Comparison of ENCODE assay signal across 8 cellular contexts in the genomic region with DNA sequence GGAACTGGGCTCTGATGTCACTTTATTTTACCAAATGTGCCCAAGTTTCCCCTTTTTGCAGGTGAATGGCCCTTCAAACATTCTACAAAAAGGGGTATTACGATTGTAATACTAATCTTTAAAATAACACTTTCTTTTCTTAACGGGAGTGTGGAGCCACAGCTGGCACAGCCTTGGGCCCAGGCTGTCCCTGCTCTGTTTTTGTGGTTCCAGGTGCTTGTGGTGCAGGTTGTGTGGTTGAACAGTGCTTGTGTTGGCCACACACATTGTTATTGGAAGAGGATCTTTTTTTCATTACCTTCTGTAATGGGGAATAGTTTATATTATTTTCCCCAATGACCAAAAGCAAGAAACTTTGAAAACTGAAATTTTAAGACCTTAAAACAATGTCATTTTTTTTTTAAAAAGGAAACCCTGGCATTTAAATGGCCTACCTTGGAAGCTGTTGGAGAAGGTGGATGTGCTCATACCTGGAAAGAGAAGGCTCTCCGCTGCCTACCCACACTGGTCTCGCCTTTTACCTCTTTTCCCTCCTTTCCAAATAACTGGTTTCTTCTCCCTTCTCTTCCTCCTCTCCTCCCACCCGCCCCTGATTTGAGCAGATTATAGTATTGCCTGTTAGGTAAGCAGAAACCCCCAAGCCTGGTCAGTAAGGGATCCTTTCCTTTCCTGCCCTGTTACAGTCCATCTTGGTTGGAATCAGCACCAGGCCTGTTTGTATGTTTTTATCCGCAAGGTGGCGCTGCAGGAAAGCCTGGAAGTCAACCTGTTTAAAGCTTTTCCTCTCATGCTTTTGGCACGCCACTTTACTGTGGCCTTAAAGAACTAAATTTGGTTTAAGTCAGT. TPM values are rescaled to one million over a fixed set of nuclear protein-coding genes. Genes with fewer than 3 reads are reported as not detected.
DNase-seq lines count a peak whose midpoint lies in the region; ATAC-seq and TF ChIP-seq lines count a peak whose summit lies in the region.

No MANE protein-coding gene starts in this region.

- CTCF ChIA-PET in activated CD4-positive, alpha-beta memory T cell treated with anti-CD3 and anti-CD28 coated beads for 36 hours (lab: Charles Lee), result interaction anchor here (0.7 to 5.0 kb wide), 45 partner anchors 9 to 704 kb away, joined by 3 to 141 read pairs (median 4); partner anchors contain the start of gene RPL34

- no peaks in the 10 kb centered on the region for H3K9me3 Mint-ChIP-seq in activated CD4-positive, alpha-beta memory T cell treated with anti-CD3 and anti-CD28 coated beads for 36 hours

- ATAC-seq in GM18868 (IDR thresholded peaks at IDR 0.05; ENCODE audit: unreplicated experiment) (peak; percentile 95), HG03280 (IDR thresholded peaks at IDR 0.05; ENCODE audit: unreplicated experiment) (peak; percentile 79)

- peaks cover 32% of the 10 kb centered on the region for H3K36me3 Mint-ChIP-seq in activated CD4-positive, alpha-beta memory T cell treated with anti-CD3 and anti-CD28 coated beads for 36 hours

- POLR2A ChIA-PET in activated CD4-positive, alpha-beta memory T cell treated with anti-CD3 and anti-CD28 coated beads for 36 hours (lab: Charles Lee), result interaction anchor here (0.6 to 0.7 kb wide), 3 partner anchors 79 to 554 kb away, joined by 3 to 4 read pairs (median 3); no protein-coding TSS in a partner anchor

- H3K4me3 Mint-ChIP-seq in activated CD4-positive, alpha-beta memory T cell treated with anti-CD3 and anti-CD28 coated beads for 36 hours, result no peak overlapping the region

- intact Hi-C loops in activated CD4-positive, alpha-beta memory T cell treated with anti-CD3 and anti-CD28 coated beads for 36 hours (cut with micrococcal nuclease), result loop anchor here (1.0 kb wide), 2 partner anchors 475 to 554 kb away; no protein-coding TSS in a partner anchor

- peak; percentile 44 for DNase-seq in AG09319 (ENCODE audit: extremely low read depth, low read depth)
- DNase-seq in NCI-H526 (lab: John Stamatoyannopoulos, UW), result peak; percentile 10 to 78
- DNase-seq in activated CD4-positive, alpha-beta memory T cell treated with anti-CD3 and anti-CD28 coated beads for 36 hours, result peak; percentile 88
- peak; percentile 83 for DNase-seq in effector CD4-positive, alpha-beta T cell
- DNase-seq in medulla oblongata (ENCODE audit: extremely low spot score), result peak; percentile 92
- DNase-seq in stimulated activated CD8-positive, alpha-beta memory T cell treated with anti-CD3 and anti-CD28 coated beads, Interleukin-15, amount 100 ng/mL, for 4 hours (ENCODE audit: low read depth in 2 of 2), result peak; percentile 49 to 72

- peaks cover 8% of the 10 kb centered on the region for H3K4me1 Mint-ChIP-seq in activated CD4-positive, alpha-beta memory T cell treated with anti-CD3 and anti-CD28 coated beads for 36 hours (ENCODE audit: low read depth)

- H3K27me3 Mint-ChIP-seq in activated CD4-positive, alpha-beta memory T cell treated with anti-CD3 and anti-CD28 coated beads for 36 hours, result no peaks in the 10 kb centered on the region

- peak; percentile 83 for TF ChIP-seq CTCF in AG09319 (IDR thresholded peaks at IDR 0.05; ENCODE audit: low read depth, low read length)

- H3K27ac Mint-ChIP-seq in activated CD4-positive, alpha-beta memory T cell treated with anti-CD3 and anti-CD28 coated beads for 36 hours, result no peak overlapping the region

RNA-seq across cellular contexts. Expression of gene HADH, which starts 28.6 kb away (rescaled TPM):
- total RNA-seq in activated CD4-positive, alpha-beta memory T cell treated with anti-CD3 and anti-CD28 coated beads for 36 hours, result 10 to 100 TPM; 49.0 to 50.6 TPM

Comparison
In these comparisons a context has a peak if more than half of its experiments do, and no peak if none do; other contexts are left out.
1. Peak in every context shown above with its lines: DNase-seq and ATAC-seq.